10 cellular contexts compared by ENCODE assay signal in the genomic region with DNA sequence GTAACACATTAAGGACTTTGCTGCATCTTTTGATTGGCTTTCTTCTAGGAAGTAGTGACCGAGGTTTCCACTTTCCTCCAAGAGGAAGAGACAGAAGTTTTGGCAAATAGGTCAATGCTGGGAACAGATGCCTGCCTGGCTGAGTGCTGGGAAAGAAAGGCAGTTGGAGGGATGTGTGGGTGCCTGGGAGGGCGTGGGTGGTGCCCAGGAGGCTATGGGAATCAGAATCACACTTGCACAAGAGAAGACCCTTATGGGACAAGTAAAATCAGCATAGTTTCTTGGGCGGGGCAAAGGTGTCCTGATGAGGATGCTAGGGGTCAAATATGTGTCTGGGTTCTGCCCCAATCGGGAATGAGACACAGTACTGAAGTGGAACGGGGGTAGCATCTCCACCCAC. TPM values are rescaled to one million over a fixed set of nuclear protein-coding genes. Genes with fewer than 3 reads are reported as not detected.
DNase-seq lines count a peak whose midpoint lies in the region; ATAC-seq and TF ChIP-seq lines count a peak whose summit lies in the region.
"Had no signal": no experiment of that assay in that cellular context is flagged by ENCODE, and none has a peak within 500 bp of the region (broad histone marks: within the 10 kb centered on the region; RNA-seq: fewer than 3 reads in every experiment).

No MANE protein-coding gene starts in this region.

- H4K20me1 ChIP-seq in DOHH2 (ENCODE audit: control insufficient read depth, insufficient read depth, low read depth, low read length) = peaks cover 12% of the 10 kb centered on the region

- H2BK120ac ChIP-seq in trophoblast cell (ENCODE audit: insufficient read depth, low read length, poor library complexity) = no peak overlapping the region

- no CpG with 5 or more reads among the region's 5 CpGs for WGBS in trophoblast cell (ENCODE audit: extremely low coverage, insufficient coverage, insufficient read length)

- no peak overlapping the region for H2AK5ac ChIP-seq in trophoblast cell (ENCODE audit: low read length)

- H3K4me1 ChIP-seq in DOHH2 (ENCODE audit: control insufficient read depth, low read length) (peaks cover 37% of the 10 kb centered on the region), NT2/D1 (ENCODE audit: insufficient read depth, insufficient read length) (peaks cover 4% of the 10 kb centered on the region), trophoblast cell (ENCODE audit: control insufficient read depth in 1 of 2, insufficient read depth in 2 of 2, low read length in 2 of 2) (peaks cover 3 to 9% of the 10 kb centered on the region in 2 experiments)

- H4K8ac ChIP-seq in trophoblast cell (ENCODE audit: low read depth, low read length) = no peak overlapping the region

- peaks cover 4% of the 10 kb centered on the region for H3K79me1 ChIP-seq in trophoblast cell (ENCODE audit: low read length)

- H2AFZ ChIP-seq in trophoblast cell (ENCODE audit: insufficient read depth, low read length, poor library complexity) = no peak overlapping the region

- H3K4ac ChIP-seq in trophoblast cell (ENCODE audit: low read depth, low read length) = no peak overlapping the region

- no peak overlapping the region for H3K27ac ChIP-seq in DOHH2 (ENCODE audit: low read depth, low read length)
- no peak overlapping the region for H3K27ac ChIP-seq in trophoblast cell (ENCODE audit: low read depth, low read length)

- H3K4me3 Mint-ChIP-seq in effector memory CD8-positive, alpha-beta T cell = peak overlapping the region; percentile 89 to 91

- H3K9me3 ChIP-seq in DOHH2 (ENCODE audit: control insufficient read depth, insufficient read depth, low read length) = no peaks in the 10 kb centered on the region
- H3K9me3 ChIP-seq in NT2/D1 (ENCODE audit: insufficient read depth, low read length) = no peaks in the 10 kb centered on the region
- peaks cover 1% of the 10 kb centered on the region for H3K9me3 ChIP-seq in trophoblast cell (ENCODE audit: insufficient read depth, low read depth, low read length)
- H3K9me3 ChIP-seq: body of pancreas had no signal

- DNase-seq in NT2/D1 (ENCODE audit: low read depth, low spot score) = no peak
- DNase-seq in effector memory CD8-positive, alpha-beta T cell = no peak
- no peak for DNase-seq in trophoblast cell
- no peak for DNase-seq in GM19240 (ENCODE audit: insufficient read length, low spot score)
- DNase-seq in mesenteric fat pad (ENCODE audit: low spot score) = no peak
- DNase-seq: body of pancreas, kidney had no signal

- H2BK5ac ChIP-seq in trophoblast cell (ENCODE audit: low read depth, low read length, poor library complexity) = no peak overlapping the region

- H3K79me2 ChIP-seq in DOHH2 (ENCODE audit: control insufficient read depth, low read length) = no peaks in the 10 kb centered on the region
- H3K79me2 ChIP-seq in trophoblast cell (ENCODE audit: control insufficient read depth, insufficient read depth, low read length, poor library complexity) = no peaks in the 10 kb centered on the region

- H3K36me3 Mint-ChIP-seq in effector memory CD8-positive, alpha-beta T cell (ENCODE audit: insufficient read depth) = peaks cover 8% of the 10 kb centered on the region

- H3K14ac ChIP-seq in trophoblast cell (ENCODE audit: low read length) = no peak overlapping the region

- H3K27ac Mint-ChIP-seq in effector memory CD8-positive, alpha-beta T cell = no peak overlapping the region

- no peak overlapping the region for H3K23ac ChIP-seq in trophoblast cell (ENCODE audit: low read length)

- no peak overlapping the region for H4K91ac ChIP-seq in trophoblast cell (ENCODE audit: low read depth, low read length)

- H3K27me3 Mint-ChIP-seq in effector memory CD8-positive, alpha-beta T cell = no peaks in the 10 kb centered on the region

- no peaks in the 10 kb centered on the region for H3F3A ChIP-seq in DOHH2 (ENCODE audit: control insufficient read depth, insufficient read depth)

- H3K4me2 ChIP-seq in DOHH2 (ENCODE audit: low read length) = peak overlapping the region; percentile 81; the same call in 1 of the 2 replicates
- peak overlapping the region; percentile 85 for H3K4me2 ChIP-seq in trophoblast cell (ENCODE audit: low read length)

- H3K18ac ChIP-seq in trophoblast cell (ENCODE audit: low read length) = no peak overlapping the region

- H3K36me3 ChIP-seq in DOHH2 (ENCODE audit: control insufficient read depth, low read length) = peaks cover 49% of the 10 kb centered on the region
- peaks cover 54% of the 10 kb centered on the region for H3K36me3 ChIP-seq in NT2/D1 (ENCODE audit: insufficient read depth, insufficient read length, low read length)
- peaks cover 21 to 33% of the 10 kb centered on the region in 2 experiments for H3K36me3 ChIP-seq in trophoblast cell (ENCODE audit: control insufficient read depth in 1 of 2, insufficient read depth in 2 of 2, low read length in 2 of 2)

- no peak overlapping the region for H4K12ac ChIP-seq in trophoblast cell (ENCODE audit: low read depth, low read length)

- no peak overlapping the region for H2BK12ac ChIP-seq in trophoblast cell (ENCODE audit: low read length)

- H3K9me3 Mint-ChIP-seq in effector memory CD8-positive, alpha-beta T cell = no peaks in the 10 kb centered on the region

- no peaks in the 10 kb centered on the region for H3K9me2 ChIP-seq in DOHH2 (replicated peaks; ENCODE audit: control insufficient read depth, low read length)

- no peaks in the 10 kb centered on the region for H3K27me3 ChIP-seq in DOHH2 (ENCODE audit: control insufficient read depth, low read length)
- peaks cover 16% of the 10 kb centered on the region for H3K27me3 ChIP-seq in NT2/D1 (ENCODE audit: insufficient read depth, insufficient read length)
- H3K27me3 ChIP-seq in trophoblast cell (ENCODE audit: insufficient read depth, low read length) = no peaks in the 10 kb centered on the region
- H3K27me3 ChIP-seq: body of pancreas had no signal

- no peak for ATAC-seq in effector memory CD8-positive, alpha-beta T cell (replicated peaks)
- no peak for ATAC-seq in GM18498 (IDR thresholded peaks at IDR 0.05; ENCODE audit: unreplicated experiment)
- no peak for ATAC-seq in HG02763 (IDR thresholded peaks at IDR 0.05; ENCODE audit: unreplicated experiment)

- H3K9ac ChIP-seq in NT2/D1 (ENCODE audit: insufficient read length, low read depth) (peak overlapping the region; percentile 46), trophoblast cell (ENCODE audit: low read length) (no peak overlapping the region)

- no peak for TF ChIP-seq CTCF in DOHH2 (IDR thresholded peaks at IDR 0.05; ENCODE audit: low read depth, low read length, poor library complexity, severe bottlenecking)

- peaks cover 15 to 18% of the 10 kb centered on the region in 2 donors for H3K4me1 Mint-ChIP-seq in effector memory CD8-positive, alpha-beta T cell (ENCODE audit: low read depth in 2 of 2)

- H3K4me3 ChIP-seq in DOHH2 (ENCODE audit: low read length) = no peak overlapping the region
- no peak overlapping the region for H3K4me3 ChIP-seq in NT2/D1 (ENCODE audit: insufficient read length, low read depth)
- no peak overlapping the region for H3K4me3 ChIP-seq in trophoblast cell (ENCODE audit: low read depth, low read length)

RNA-seq across cellular contexts. Expression of a gene that starts 0.9 kb away (rescaled TPM):
- 4.4 and 4.6 TPM in 2 replicates for polyA plus RNA-seq in trophoblast cell (2013)
- total RNA-seq in mesenteric fat pad = 66.9 TPM

RNA-seq across cellular contexts. Expression of a gene that starts 14.5 kb away (rescaled TPM):
- 14.7 and 15.2 TPM in 2 replicates for polyA plus RNA-seq in trophoblast cell (2013)
- total RNA-seq in mesenteric fat pad = 20.4 TPM

RNA-seq across cellular contexts. Expression of a gene that starts 37.8 kb away (rescaled TPM):
- 83.1 and 85.1 TPM in 2 replicates for polyA plus RNA-seq in trophoblast cell (2013)
- total RNA-seq in mesenteric fat pad = 154 TPM
